In genomic region chr2:176117162-176117822, GRCh38 we compare ENCODE assay signal across 26 cellular contexts. TPM values are rescaled to one million over a fixed set of nuclear protein-coding genes. Genes with fewer than 3 reads are reported as not detected.
DNase-seq lines count a peak whose midpoint lies in the region; TF ChIP-seq lines count a peak whose summit lies in the region.
"Had no signal": no experiment of that assay in that cellular context is flagged by ENCODE, and none has a peak within 500 bp of the region (broad histone marks: within the 10 kb centered on the region; RNA-seq: fewer than 3 reads in every experiment).

No MANE protein-coding gene starts in this region.

- POLR2A ChIA-PET in activated CD4-positive, alpha-beta T cell treated with anti-CD3 and anti-CD28 coated beads, Interleukin-2, amount 10 ng/mL, durations not matched to agents 7 days and 5 days (lab: Charles Lee) = no interaction called here

- no peak overlapping the region for H3K9ac ChIP-seq in BLaER1

- WGBS in ovary, 3 donors = 10 to 36% (median 31%) methylated on average over 40 of the region's 40 CpGs

- intact Hi-C loops in ovary (cut with DNase I) = loop anchor here in 1 of 4 donors (5.0 kb wide), 1 partner anchor 1030 kb away; no protein-coding TSS in a partner anchor

- H3K4me1 Mint-ChIP-seq in IgD-negative memory B cell = peaks cover 0 to 3% (median 2%) of the 10 kb centered on the region in 3 donors
- H3K4me1 Mint-ChIP-seq in activated CD4-positive, alpha-beta T cell treated with anti-CD3 and anti-CD28 coated beads, Interleukin-2, amount 10 ng/mL, durations not matched to agents 7 days and 5 days = peaks cover 7% of the 10 kb centered on the region

- CTCF ChIA-PET in activated CD4-positive, alpha-beta T cell treated with anti-CD3 and anti-CD28 coated beads, Interleukin-2, amount 10 ng/mL, durations not matched to agents 7 days and 5 days (lab: Charles Lee) = interaction anchor here (0.6 to 1.1 kb wide), 5 partner anchors 19 to 769 kb away, joined by 3 read pairs; no protein-coding TSS in a partner anchor

- H3K27me3 Mint-ChIP-seq in IgD-negative memory B cell = peaks cover 67% of the 10 kb centered on the region
- peaks cover 88% of the 10 kb centered on the region for H3K27me3 Mint-ChIP-seq in activated CD4-positive, alpha-beta T cell treated with anti-CD3 and anti-CD28 coated beads, Interleukin-2, amount 10 ng/mL, durations not matched to agents 7 days and 5 days

- peak overlapping the region in 2 of 3 donors; percentile 56 to 93 for H3K27ac Mint-ChIP-seq in IgD-negative memory B cell
- H3K27ac Mint-ChIP-seq in activated CD4-positive, alpha-beta T cell treated with anti-CD3 and anti-CD28 coated beads, Interleukin-2, amount 10 ng/mL, durations not matched to agents 7 days and 5 days = no peak overlapping the region
- H3K27ac Mint-ChIP-seq: activated CD8-positive, alpha-beta T cell treated with anti-CD3 and anti-CD28 coated beads, Interleukin-2, amount 10 ng/mL, durations not matched to agents 7 days and 5 days; activated T-cell treated with anti-CD3 and anti-CD28 coated beads, Interleukin-2, amount 50 U/mL, for 72 hours; dendritic cell treated with granulocyte-macrophage colony-stimulating factor and Interleukin-4, amounts not matched to agents 40 ng/mL and 50 ng/mL, for 4 days; stimulated activated memory B cell treated with anti-CD40 and anti-IgM and Interleukin-4, amounts not matched to agents 10 μg/mL and 1 μg/mL and 100 μg/mL, for 72 hours had no signal

- peak overlapping the region in 2 of 4 donors; percentile 39 to 69 for H3K4me3 Mint-ChIP-seq in IgD-negative memory B cell
- no peak overlapping the region for H3K4me3 Mint-ChIP-seq in activated CD4-positive, alpha-beta T cell treated with anti-CD3 and anti-CD28 coated beads, Interleukin-2, amount 10 ng/mL, durations not matched to agents 7 days and 5 days
- H3K4me3 Mint-ChIP-seq: activated CD8-positive, alpha-beta T cell treated with anti-CD3 and anti-CD28 coated beads, Interleukin-2, amount 10 ng/mL, durations not matched to agents 7 days and 5 days; activated T-cell treated with anti-CD3 and anti-CD28 coated beads, Interleukin-2, amount 50 U/mL, for 72 hours; dendritic cell treated with granulocyte-macrophage colony-stimulating factor and Interleukin-4, amounts not matched to agents 40 ng/mL and 50 ng/mL, for 4 days; stimulated activated memory B cell treated with anti-CD40 and anti-IgM and Interleukin-4, amounts not matched to agents 10 μg/mL and 1 μg/mL and 100 μg/mL, for 72 hours had no signal

- H3K36me3 ChIP-seq in BLaER1 (no peaks in the 10 kb centered on the region), ovary (no peaks in the 10 kb centered on the region)
- H3K36me3 ChIP-seq: left ventricle myocardium inferior, tibial nerve, WERI-Rb-1 had no signal

- peaks cover 3% of the 10 kb centered on the region for H3K36me3 Mint-ChIP-seq in IgD-negative memory B cell
- peaks cover 4% of the 10 kb centered on the region for H3K36me3 Mint-ChIP-seq in activated CD4-positive, alpha-beta T cell treated with anti-CD3 and anti-CD28 coated beads, Interleukin-2, amount 10 ng/mL, durations not matched to agents 7 days and 5 days (ENCODE audit: low read depth)
- H3K36me3 Mint-ChIP-seq: stimulated activated memory B cell treated with anti-CD40 and anti-IgM and Interleukin-4, amounts not matched to agents 10 μg/mL and 1 μg/mL and 100 μg/mL, for 72 hours had no signal

- no peak for DNase-seq in epithelial cell of proximal tubule (ENCODE audit: low read depth)
- peak in 1 of 5 donors; percentile 10 for DNase-seq in ovary
- DNase-seq in GM20000 (ENCODE audit: low spot score) = no peak
- DNase-seq in activated CD4-positive, alpha-beta T cell treated with anti-CD3 and anti-CD28 coated beads, Interleukin-2, amount 10 ng/mL, durations not matched to agents 7 days and 5 days = no peak
- no peak for DNase-seq in substantia nigra (lab: John Stamatoyannopoulos, UW)
- no peak for DNase-seq in AG08395 (ENCODE audit: low spot score)
- DNase-seq: activated CD8-positive, alpha-beta T cell treated with anti-CD3 and anti-CD28 coated beads, Interleukin-2, amount 10 ng/mL, durations not matched to agents 7 days and 5 days; activated T-cell treated with anti-CD3 and anti-CD28 coated beads, Interleukin-2, amount 50 U/mL, for 72 hours; AML-193; COR-L47; left ventricle myocardium inferior; MG63; NCI-H146; NCI-H69; Right ventricle myocardium superior; T-cell had no signal

- no peak for TF ChIP-seq EP300 in ovary (IDR thresholded peaks at IDR 0.05)

- TF ChIP-seq CTCF in epithelial cell of proximal tubule (conservative IDR thresholded peaks at IDR 0.05; ENCODE audit: low read depth, low read length) (no peak), ovary (IDR thresholded peaks at IDR 0.05) (no peak), GM20000 (IDR thresholded peaks at IDR 0.05; ENCODE audit: extremely low read depth, missing control alignments) (no peak)

- H3K4me1 ChIP-seq in BLaER1 (no peaks in the 10 kb centered on the region), ovary (ENCODE audit: insufficient read depth) (no peaks in the 10 kb centered on the region)

- peaks cover 2 to 6% (median 4%) of the 10 kb centered on the region in 3 donors for H3K9me3 Mint-ChIP-seq in IgD-negative memory B cell
- peaks cover 7% of the 10 kb centered on the region for H3K9me3 Mint-ChIP-seq in activated CD4-positive, alpha-beta T cell treated with anti-CD3 and anti-CD28 coated beads, Interleukin-2, amount 10 ng/mL, durations not matched to agents 7 days and 5 days
- H3K9me3 Mint-ChIP-seq: dendritic cell treated with granulocyte-macrophage colony-stimulating factor and Interleukin-4, amounts not matched to agents 40 ng/mL and 50 ng/mL, for 4 days; stimulated activated memory B cell treated with anti-CD40 and anti-IgM and Interleukin-4, amounts not matched to agents 10 μg/mL and 1 μg/mL and 100 μg/mL, for 72 hours had no signal

- peaks cover 100% of the 10 kb centered on the region for H3K27me3 ChIP-seq in BLaER1
- H3K27me3 ChIP-seq in ovary = peaks cover under 1% of the 10 kb centered on the region
- H3K27me3 ChIP-seq: MG63 had no signal

- H4K20me1 ChIP-seq in BLaER1 = peaks cover 90% of the 10 kb centered on the region

- H3K4me3 ChIP-seq in BLaER1 = 0 out of 2 replicates have a peak overlapping the region, but pooled peaks have one; percentile 2
- H3K4me3 ChIP-seq in epithelial cell of proximal tubule (ENCODE audit: low read depth, low read length) = peak overlapping the region; percentile 49
- H3K4me3 ChIP-seq in ovary = peak overlapping the region; percentile 43
- H3K4me3 ChIP-seq: left ventricle myocardium inferior, MG63, mucosa of descending colon had no signal

- no peak overlapping the region for H3K27ac ChIP-seq in BLaER1
- no peak overlapping the region for H3K27ac ChIP-seq in ovary
- H3K27ac ChIP-seq in substantia nigra (ENCODE audit: low read depth, low read length, poor library complexity, severe bottlenecking) = no peak overlapping the region
- H3K27ac ChIP-seq: left ventricle myocardium inferior, WERI-Rb-1 had no signal

- TF ChIP-seq POLR2A in ovary (IDR thresholded peaks at IDR 0.05) = no peak

- no peak overlapping the region for H3K4me2 ChIP-seq in BLaER1

- H3K9me3 ChIP-seq in BLaER1 (peaks cover 74% of the 10 kb centered on the region), ovary (no peaks in the 10 kb centered on the region)
- H3K9me3 ChIP-seq: left ventricle myocardium inferior, MG63, mucosa of descending colon, tibial nerve had no signal

RNA-seq across cellular contexts. Expression of gene HOXD10, which starts 0.7 kb away (rescaled TPM):
- polyA plus RNA-seq in IgD-negative memory B cell = not detected
- 14.3 and 18.8 TPM in 2 replicates for total RNA-seq in epithelial cell of proximal tubule
- total RNA-seq in ovary = 1 to 10 TPM in 4 of 7 donors, under 1 TPM in 3; 0.38 to 3.2 (median 1.0) TPM
- polyA plus RNA-seq in ovary = 1 to 10 TPM; 1.1 to 8.1 TPM
- not detected for total RNA-seq in activated CD4-positive, alpha-beta T cell treated with anti-CD3 and anti-CD28 coated beads, Interleukin-2, amount 10 ng/mL, durations not matched to agents 7 days and 5 days
- total RNA-seq: activated CD8-positive, alpha-beta T cell treated with anti-CD3 and anti-CD28 coated beads, Interleukin-2, amount 10 ng/mL, durations not matched to agents 7 days and 5 days; activated T-cell treated with anti-CD3 and anti-CD28 coated beads, Interleukin-2, amount 50 U/mL, for 72 hours; bronchial epithelial cell; H4; left ventricle myocardium inferior; Right ventricle myocardium superior; T-cell had no signal

RNA-seq across cellular contexts. Expression of gene HOXD9, which starts 5.2 kb away (rescaled TPM):
- polyA plus RNA-seq in IgD-negative memory B cell = not detected
- total RNA-seq in epithelial cell of proximal tubule = 9.8 and 11.5 TPM in 2 replicates
- 10 to 100 TPM in 6 of 7 donors, 1 to 10 TPM in 1; 9.7 to 20.6 (median 12.8) TPM for total RNA-seq in ovary
- 10 to 100 TPM; 11.7 to 13.0 TPM for polyA plus RNA-seq in ovary
- total RNA-seq in activated CD4-positive, alpha-beta T cell treated with anti-CD3 and anti-CD28 coated beads, Interleukin-2, amount 10 ng/mL, durations not matched to agents 7 days and 5 days = not detected
- total RNA-seq: activated CD8-positive, alpha-beta T cell treated with anti-CD3 and anti-CD28 coated beads, Interleukin-2, amount 10 ng/mL, durations not matched to agents 7 days and 5 days; activated T-cell treated with anti-CD3 and anti-CD28 coated beads, Interleukin-2, amount 50 U/mL, for 72 hours; bronchial epithelial cell; Right ventricle myocardium superior had no signal

RNA-seq across cellular contexts. Expression of gene HOXD11, which starts 10.2 kb away (rescaled TPM):
- polyA plus RNA-seq in IgD-negative memory B cell (not detected), ovary (under 1 TPM; 0.07 to 0.48 TPM)
- total RNA-seq in epithelial cell of proximal tubule (17.5 and 25.1 TPM in 2 replicates), ovary (1 to 10 TPM in 2 of 7 donors, under 1 TPM in 1, not detected in 4; 0.61 to 1.3 (median 1.1) TPM)
- not detected for total RNA-seq in activated CD4-positive, alpha-beta T cell treated with anti-CD3 and anti-CD28 coated beads, Interleukin-2, amount 10 ng/mL, durations not matched to agents 7 days and 5 days
- total RNA-seq: activated CD8-positive, alpha-beta T cell treated with anti-CD3 and anti-CD28 coated beads, Interleukin-2, amount 10 ng/mL, durations not matched to agents 7 days and 5 days; activated T-cell treated with anti-CD3 and anti-CD28 coated beads, Interleukin-2, amount 50 U/mL, for 72 hours; bronchial epithelial cell; esophagus mucosa; H4; left ventricle myocardium inferior; Right ventricle myocardium superior; T-cell had no signal

RNA-seq across cellular contexts. Expression of gene HOXD8, which starts 12.2 kb away (rescaled TPM):
- polyA plus RNA-seq in IgD-negative memory B cell (not detected), ovary (10 to 100 TPM; 36.9 to 50.6 TPM)
- total RNA-seq in epithelial cell of proximal tubule (18.0 and 26.5 TPM in 2 replicates), ovary (10 to 100 TPM; 29.2 to 46.8 (median 33.1) TPM)
- not detected for total RNA-seq in activated CD4-positive, alpha-beta T cell treated with anti-CD3 and anti-CD28 coated beads, Interleukin-2, amount 10 ng/mL, durations not matched to agents 7 days and 5 days
- total RNA-seq: activated CD8-positive, alpha-beta T cell treated with anti-CD3 and anti-CD28 coated beads, Interleukin-2, amount 10 ng/mL, durations not matched to agents 7 days and 5 days; activated T-cell treated with anti-CD3 and anti-CD28 coated beads, Interleukin-2, amount 50 U/mL, for 72 hours; bronchial epithelial cell; H4; T-cell had no signal

RNA-seq across cellular contexts. Expression of gene HOXD12, which starts 17.7 kb away (rescaled TPM):
- polyA plus RNA-seq in IgD-negative memory B cell (not detected), ovary (not detected)
- total RNA-seq in epithelial cell of proximal tubule (not detected in 2 replicates), ovary (not detected)
- total RNA-seq in activated CD4-positive, alpha-beta T cell treated with anti-CD3 and anti-CD28 coated beads, Interleukin-2, amount 10 ng/mL, durations not matched to agents 7 days and 5 days = not detected
- total RNA-seq: activated CD8-positive, alpha-beta T cell treated with anti-CD3 and anti-CD28 coated beads, Interleukin-2, amount 10 ng/mL, durations not matched to agents 7 days and 5 days; activated T-cell treated with anti-CD3 and anti-CD28 coated beads, Interleukin-2, amount 50 U/mL, for 72 hours; bronchial epithelial cell; esophagus mucosa; H4; left ventricle myocardium inferior; mucosa of descending colon; Right ventricle myocardium superior; T-cell; tibial nerve had no signal

Comparison
In these comparisons a context has a peak if more than half of its experiments do, and no peak if none do; other contexts are left out.
1. RNA of gene HOXD9, which starts 5.2 kb away (total RNA-seq): 9.7 to 20.6 TPM in ovary and 9.8 to 11.5 TPM in epithelial cell of proximal tubule; not detected in activated CD4-positive, alpha-beta T cell treated with anti-CD3 and anti-CD28 coated beads, Interleukin-2, amount 10 ng/mL, durations not matched to agents 7 days and 5 days; every median in the first group is over 10 times any median in the second.
2. Peak in every context shown above with its lines, with median percentiles within 50 percentile points of each other: H3K4me3 ChIP-seq.